In the genomic region with DNA sequence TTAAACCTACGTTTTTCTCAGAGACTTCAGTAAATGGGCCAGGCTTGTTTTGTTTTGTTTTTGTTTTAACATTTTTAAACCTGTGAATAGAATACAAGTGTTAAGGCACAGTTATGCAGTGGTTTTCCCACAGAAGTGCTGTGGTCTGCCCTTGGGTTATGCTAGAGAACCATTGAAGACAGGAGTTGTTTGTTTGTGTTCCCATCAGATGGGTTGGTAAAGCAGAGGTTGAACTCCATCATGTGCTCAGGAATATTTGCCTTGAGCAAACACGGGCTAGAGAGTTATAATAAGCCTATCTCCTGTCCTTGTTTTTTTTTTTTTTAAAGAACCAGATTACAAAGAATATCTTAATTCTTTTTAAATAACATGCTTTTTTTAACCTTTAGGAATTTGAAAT, we compare ENCODE assay signal across 9 cellular contexts. TPM values are rescaled to one million over a fixed set of nuclear protein-coding genes. Genes with fewer than 3 reads are reported as not detected.
DNase-seq lines count a peak whose midpoint lies in the region; ATAC-seq and TF ChIP-seq lines count a peak whose summit lies in the region.
"Had no signal": no experiment of that assay in that cellular context is flagged by ENCODE, and none has a peak within 500 bp of the region (broad histone marks: within the 10 kb centered on the region; RNA-seq: fewer than 3 reads in every experiment).

No MANE protein-coding gene starts in this region.

- H3K36me3 ChIP-seq in ACC112 (ENCODE audit: insufficient read depth, low read length), result peaks cover 25% of the 10 kb centered on the region
- peaks cover 8 to 12% of the 10 kb centered on the region in 2 experiments; a peak in 3 of 4 replicates for H3K36me3 ChIP-seq in HCT116 (ENCODE audit: control insufficient read depth in 1 of 2, insufficient read depth in 2 of 2, low read length in 2 of 2)
- H3K36me3 ChIP-seq in lower lobe of right lung, result peaks cover 15% of the 10 kb centered on the region
- H3K36me3 ChIP-seq in BE2C, result peaks cover 37% of the 10 kb centered on the region
- H3K36me3 ChIP-seq in adrenal gland (replicated peaks in 1 of 2), result peaks cover 0 to 23% of the 10 kb centered on the region in 2 donors

- H3K27ac ChIP-seq in ACC112 (ENCODE audit: low read depth, low read length), result peak overlapping the region; percentile 93
- H3K27ac ChIP-seq in HCT116 (ENCODE audit: low read depth, low read length), result no peak overlapping the region
- H3K27ac ChIP-seq in VCaP, result peak overlapping the region; percentile 97
- H3K27ac ChIP-seq in lower lobe of right lung, result peak overlapping the region; percentile 64
- peak overlapping the region in 2 of 5 donors; percentile 46 to 71 for H3K27ac ChIP-seq in adrenal gland

- H4K20me1 ChIP-seq in HCT116 (ENCODE audit: insufficient read depth), result no peaks in the 10 kb centered on the region

- no peaks in the 10 kb centered on the region for H3K27me3 ChIP-seq in ACC112 (ENCODE audit: insufficient read depth, low read length)
- no peaks in the 10 kb centered on the region for H3K27me3 ChIP-seq in HCT116 (ENCODE audit: insufficient read depth, low read length)
- no peaks in the 10 kb centered on the region for H3K27me3 ChIP-seq in lower lobe of right lung (ENCODE audit: low read depth)
- no peaks in the 10 kb centered on the region for H3K27me3 ChIP-seq in BE2C
- no peaks in the 10 kb centered on the region for H3K27me3 ChIP-seq in adrenal gland

- H3K4me3 Mint-ChIP-seq in activated CD4-positive, alpha-beta memory T cell treated with anti-CD3 and anti-CD28 coated beads, Interleukin-2, amount 10 ng/mL, durations not matched to agents 7 days and 5 days, result no peak overlapping the region

- TF ChIP-seq POLR2A in HCT116 (IDR thresholded peaks at IDR 0.05; ENCODE audit: borderline replicate concordance, extremely low read depth, insufficient read depth, insufficient read length) (no peak), adrenal gland (IDR thresholded peaks at IDR 0.05) (no peak)

- H3K9ac ChIP-seq in HCT116 (ENCODE audit: low read length), result no peak overlapping the region

- no peak for TF ChIP-seq CTCF in HCT116 (IDR thresholded peaks at IDR 0.05 in 2 of 3, conservative IDR thresholded peaks at IDR 0.05 in 1 of 3; ENCODE audit: borderline replicate concordance in 1 of 3, insufficient read depth in 1 of 3, low read depth in 2 of 3, low read length in 2 of 3)
- no peak for TF ChIP-seq CTCF in VCaP (conservative IDR thresholded peaks at IDR 0.05)
- TF ChIP-seq CTCF in lower lobe of right lung (IDR thresholded peaks at IDR 0.05), result no peak
- TF ChIP-seq CTCF in BE2C (IDR thresholded peaks at IDR 0.05; ENCODE audit: low read depth, low read length), result no peak
- TF ChIP-seq CTCF in adrenal gland (IDR thresholded peaks at IDR 0.05), result no peak

- ATAC-seq in HCT116, result no peak
- peak; percentile 65 to 87 for ATAC-seq in lower lobe of right lung

- H3K9me3 Mint-ChIP-seq in activated CD4-positive, alpha-beta memory T cell treated with anti-CD3 and anti-CD28 coated beads, Interleukin-2, amount 10 ng/mL, durations not matched to agents 7 days and 5 days, result no peaks in the 10 kb centered on the region
- H3K9me3 Mint-ChIP-seq: activated naive CD8-positive, alpha-beta T cell treated with anti-CD3 and anti-CD28 coated beads for 36 hours had no signal

- no TSS peak for BruUV-seq in HCT116 (replicated peaks; lab: Mats Ljungman, UMichigan)

- no peaks in the 10 kb centered on the region for H3K9me2 ChIP-seq in HCT116 (ENCODE audit: insufficient read depth)

- intact Hi-C loops in HCT116 (cut with micrococcal nuclease), result no loop called here
- intact Hi-C loops in lower lobe of right lung (cut with DNase I), result no loop called here
- intact Hi-C loops in adrenal gland (cut with DNase I), result loop anchor here (10.0 kb wide), 2 partner anchors 95 to 105 kb away; no protein-coding TSS in a partner anchor

- no peak overlapping the region for H2AFZ ChIP-seq in ACC112 (ENCODE audit: low read length, unreplicated experiment)
- H2AFZ ChIP-seq in HCT116 (ENCODE audit: low read depth, low read length, poor library complexity, severe bottlenecking), result no peak overlapping the region

- H3K9me3 ChIP-seq in HCT116 (ENCODE audit: control insufficient read depth in 1 of 2, insufficient read depth in 1 of 2, low read depth in 1 of 2, low read length in 2 of 2) (no peaks in the 10 kb centered on the region), lower lobe of right lung (no peaks in the 10 kb centered on the region), BE2C (no peaks in the 10 kb centered on the region), adrenal gland (replicated peaks in 1 of 3) (no peaks in the 10 kb centered on the region)

- H3K4me1 ChIP-seq in ACC112 (ENCODE audit: control insufficient read depth, insufficient read depth, low read length, unreplicated experiment) (peaks cover 45% of the 10 kb centered on the region), HCT116 (ENCODE audit: control insufficient read depth in 1 of 2, insufficient read depth in 2 of 2, low read length in 2 of 2) (peaks cover 37 to 39% of the 10 kb centered on the region in 2 experiments), lower lobe of right lung (peaks cover 37% of the 10 kb centered on the region), BE2C (peaks cover 23% of the 10 kb centered on the region), adrenal gland (replicated peaks in 1 of 2) (peaks cover 0 to 41% of the 10 kb centered on the region in 2 donors)

- no peak for TF ChIP-seq RAD21 in HCT116 (IDR thresholded peaks at IDR 0.05; ENCODE audit: low read depth)

- CTCF ChIA-PET in HCT116 (lab: Charles Lee), result no interaction called here
- CTCF ChIA-PET in activated CD4-positive, alpha-beta memory T cell treated with anti-CD3 and anti-CD28 coated beads, Interleukin-2, amount 10 ng/mL, durations not matched to agents 7 days and 5 days (lab: Charles Lee), result interaction anchor here (0.6 to 1.1 kb wide), 4 partner anchors 22 to 1992 kb away, joined by 3 to 7 read pairs (median 4); a partner anchor contains a TSS

- peaks cover 32% of the 10 kb centered on the region for H3K4me1 Mint-ChIP-seq in activated CD4-positive, alpha-beta memory T cell treated with anti-CD3 and anti-CD28 coated beads, Interleukin-2, amount 10 ng/mL, durations not matched to agents 7 days and 5 days

- no peaks in the 10 kb centered on the region for H3K36me3 Mint-ChIP-seq in activated CD4-positive, alpha-beta memory T cell treated with anti-CD3 and anti-CD28 coated beads, Interleukin-2, amount 10 ng/mL, durations not matched to agents 7 days and 5 days (ENCODE audit: low read depth)
- H3K36me3 Mint-ChIP-seq: activated naive CD8-positive, alpha-beta T cell treated with anti-CD3 and anti-CD28 coated beads for 36 hours had no signal

- H3K4me2 ChIP-seq in HCT116 (ENCODE audit: low read length), result 0 out of 2 replicates have a peak overlapping the region, but pooled peaks have one; percentile 22

- DNase-seq in HCT116 (ENCODE audit: low read depth, low spot score) (no peak), lower lobe of right lung (no peak), BE2C (no peak), adrenal gland (no peak)
- no peak for DNase-seq in activated CD4-positive, alpha-beta memory T cell treated with anti-CD3 and anti-CD28 coated beads, Interleukin-2, amount 10 ng/mL, durations not matched to agents 7 days and 5 days
- no peak for DNase-seq in effector CD4-positive, alpha-beta T cell
- DNase-seq: activated naive CD8-positive, alpha-beta T cell treated with anti-CD3 and anti-CD28 coated beads for 36 hours had no signal

- H3K27me3 Mint-ChIP-seq in activated CD4-positive, alpha-beta memory T cell treated with anti-CD3 and anti-CD28 coated beads, Interleukin-2, amount 10 ng/mL, durations not matched to agents 7 days and 5 days, result peaks cover 18% of the 10 kb centered on the region
- H3K27me3 Mint-ChIP-seq: activated naive CD8-positive, alpha-beta T cell treated with anti-CD3 and anti-CD28 coated beads for 36 hours had no signal

- RAD21 ChIA-PET in HCT116 (lab: Charles Lee; ENCODE audit: low non-redundant PET in 1 of 2, low total read pairs in 2 of 2, uncharacterized antibody in 2 of 2, unreplicated experiment in 2 of 2), result no interaction called here

- H3K79me2 ChIP-seq in ACC112 (ENCODE audit: control insufficient read depth, insufficient read depth, low read length, unreplicated experiment) (peaks cover 16% of the 10 kb centered on the region), HCT116 (ENCODE audit: insufficient read depth, low read length) (no peaks in the 10 kb centered on the region; the same call in 1 of the 2 replicates)

- WGBS in adrenal gland, 4 donors, result 36 to 49% (median 41%) methylated on average over 2 of the region's 2 CpGs

- no peak overlapping the region for H3K27ac Mint-ChIP-seq in activated CD4-positive, alpha-beta memory T cell treated with anti-CD3 and anti-CD28 coated beads, Interleukin-2, amount 10 ng/mL, durations not matched to agents 7 days and 5 days

- H3K4me3 ChIP-seq in ACC112 (ENCODE audit: low read depth, low read length), result peak overlapping the region; percentile 64
- H3K4me3 ChIP-seq in HCT116 (replicated peaks in 1 of 2; ENCODE audit: low read depth in 1 of 2, low read length in 2 of 2), result no peak overlapping the region
- no peak overlapping the region for H3K4me3 ChIP-seq in lower lobe of right lung
- H3K4me3 ChIP-seq in BE2C (ENCODE audit: low read depth, low read length), result no peak overlapping the region
- no peak overlapping the region for H3K4me3 ChIP-seq in adrenal gland

- POLR2A ChIA-PET in HCT116 (lab: Charles Lee), result no interaction called here
- POLR2A ChIA-PET in activated CD4-positive, alpha-beta memory T cell treated with anti-CD3 and anti-CD28 coated beads, Interleukin-2, amount 10 ng/mL, durations not matched to agents 7 days and 5 days (lab: Charles Lee), result interaction anchor here (0.7 to 1.9 kb wide), 4 partner anchors 9 to 128 kb away, joined by 3 to 10 read pairs (median 3); a partner anchor contains a TSS

RNA-seq across cellular contexts. Expression of a gene that starts 28.5 kb away (rescaled TPM):
- total RNA-seq in HCT116 (2021; ENCODE audit: unreplicated experiment) (84.3 TPM), lower lobe of right lung (51.7 TPM), adrenal gland (100 to 1,000 TPM in 5 of 8 donors, 10 to 100 TPM in 3; 91.8 to 243 (median 139) TPM)
- polyA plus RNA-seq in HCT116 (2012), result 33.0 and 43.6 TPM in 2 replicates
- 119 TPM for polyA plus RNA-seq in BE2C (2012; ENCODE audit: insufficient read depth, insufficient read length, low read depth)
- polyA plus RNA-seq in adrenal gland, result 10 to 100 TPM; 23.9 to 56.9 (median 28.2) TPM
- under 1 TPM in 1 of 2 experiments, not detected in 1; 0.15 TPM for total RNA-seq in activated CD4-positive, alpha-beta memory T cell treated with anti-CD3 and anti-CD28 coated beads, Interleukin-2, amount 10 ng/mL, durations not matched to agents 7 days and 5 days

Comparison
In these comparisons a context has a peak if more than half of its experiments do, and no peak if none do; other contexts are left out.
1. RNA of a gene that starts 28.5 kb away (total RNA-seq): 91.8 to 243 TPM in adrenal gland, 84.3 TPM in HCT116 (single experiment) and 51.7 TPM in lower lobe of right lung (single experiment); 0.15 TPM in activated CD4-positive, alpha-beta memory T cell treated with anti-CD3 and anti-CD28 coated beads, Interleukin-2, amount 10 ng/mL, durations not matched to agents 7 days and 5 days; every median in the first group is over 10 times any median in the second.
2. intact Hi-C loops: an anchor here in adrenal gland (10.0 kb wide); none called in HCT116 and lower lobe of right lung.